12 cellular contexts compared by ENCODE assay signal in genomic region chr3:42262525-42262924, GRCh38. TPM values are rescaled to one million over a fixed set of nuclear protein-coding genes. Genes with fewer than 3 reads are reported as not detected.
A peak's percentile ranks its signal among the peaks of the same experiment; 100 is the strongest.
DNase-seq lines count a peak whose midpoint lies in the region; ATAC-seq and TF ChIP-seq lines count a peak whose summit lies in the region.
"Had no signal": no experiment of that assay in that cellular context is flagged by ENCODE, and none has a peak within 500 bp of the region (broad histone marks: within the 10 kb centered on the region; RNA-seq: fewer than 3 reads in every experiment).

No MANE protein-coding gene starts in this region.

- intact Hi-C loops in Right ventricle myocardium superior (cut with DNase I): no loop called here

- H3K4me3 ChIP-seq in AG10803 (ENCODE audit: low read length) (no peak overlapping the region), HUES64 (ENCODE audit: low read length) (0 out of 2 replicates have a peak overlapping the region, but pooled peaks have one; percentile 51), astrocyte of the spinal cord (ENCODE audit: low read depth, low read length) (no peak overlapping the region)
- H3K4me3 ChIP-seq: lung had no signal

- H3K9ac ChIP-seq in HUES64 (ENCODE audit: low read depth, low read length): no peak overlapping the region

- no peak for TF ChIP-seq CTCF in AG10803 (conservative IDR thresholded peaks at IDR 0.05; ENCODE audit: low read length)
- TF ChIP-seq CTCF in astrocyte of the spinal cord (IDR thresholded peaks at IDR 0.05; ENCODE audit: low read depth, low read length): no peak

- H3K27ac ChIP-seq in HUES64 (ENCODE audit: low read depth, low read length): no peak overlapping the region

- ATAC-seq in SK-N-SH treated with all-trans-retinoic acid at 6 μM for 48 hours: no peak
- ATAC-seq in Right ventricle myocardium superior (ENCODE audit: poor library complexity): no peak
- ATAC-seq in GM21576 (IDR thresholded peaks at IDR 0.05; ENCODE audit: unreplicated experiment): no peak

- H3K27me3 ChIP-seq in HUES64 (ENCODE audit: insufficient read depth, low read length): peaks cover 43% of the 10 kb centered on the region

- H3K4me1 ChIP-seq in HUES64 (ENCODE audit: insufficient read depth, low read length): peaks cover 6% of the 10 kb centered on the region

- in situ Hi-C loops in astrocyte of the spinal cord (cut with HindIII; ENCODE audit: low sequenced_read_pairs): no loop called here

- CTCF ChIA-PET in HEK293T (lab: Yijun Ruan, JAX): interaction anchor here (2.9 kb wide), 1 partner anchor 15 kb away, joined by 8 read pairs; no protein-coding TSS in a partner anchor

- peak; percentile 71 for DNase-seq in AG10803 (ENCODE audit: low read depth)
- peak; percentile 65 for DNase-seq in astrocyte of the spinal cord (ENCODE audit: low read depth, low spot score)
- DNase-seq in islet precursor cell: peak; percentile 73
- DNase-seq in Right ventricle myocardium superior: no peak
- DNase-seq in HEK293T (ENCODE audit: extremely low spot score): no peak
- DNase-seq: activated CD8-positive, alpha-beta memory T cell treated with anti-CD3 and anti-CD28 coated beads, Interleukin-2, amount 50 U/mL, for 48 hours; activated naive CD8-positive, alpha-beta T cell treated with anti-CD3 and anti-CD28 coated beads, Interleukin-2, amount 50 U/mL, for 24 hours; C1 segment of cervical spinal cord had no signal

- no peaks in the 10 kb centered on the region for H3K36me3 ChIP-seq in HUES64 (ENCODE audit: insufficient read depth, low read length)

- 47% methylated on average over 2 of the region's 2 CpGs for WGBS in HUES64

- no peaks in the 10 kb centered on the region for H3K9me3 ChIP-seq in HUES64 (ENCODE audit: insufficient read depth, low read depth, low read length)

- POLR2A ChIA-PET in HEK293T (lab: Yijun Ruan, JAX): no interaction called here

TF ChIP-seq in SK-N-SH treated with all-trans-retinoic acid at 6 μM for 48 hours, 23 proteins besides CTCF, POLR2A, EP300 and RAD21 (continues in another document):
- no peak for TF ChIP-seq SNAI2 (CRISPR knock-in tag; IDR thresholded peaks at IDR 0.05)
- TF ChIP-seq ZFP3 (CRISPR knock-in tag; IDR thresholded peaks at IDR 0.05): no peak
- no peak for TF ChIP-seq BACH2 (CRISPR knock-in tag; IDR thresholded peaks at IDR 0.05; ENCODE audit: borderline replicate concordance)
- no peak for TF ChIP-seq ZNF565 (CRISPR knock-in tag; conservative IDR thresholded peaks at IDR 0.05; ENCODE audit: low read depth)
- no peak for TF ChIP-seq ARNTL (CRISPR knock-in tag; IDR thresholded peaks at IDR 0.05; ENCODE audit: borderline replicate concordance, low read depth)
- no peak for TF ChIP-seq ZNF8 (CRISPR knock-in tag; IDR thresholded peaks at IDR 0.05)
- TF ChIP-seq RARB (CRISPR knock-in tag; IDR thresholded peaks at IDR 0.05): no peak
- TF ChIP-seq PATZ1 (CRISPR knock-in tag; IDR thresholded peaks at IDR 0.05; ENCODE audit: borderline replicate concordance): no peak
- TF ChIP-seq ISL1 (CRISPR knock-in tag; IDR thresholded peaks at IDR 0.05): no peak
- no peak for TF ChIP-seq ZNF70 (CRISPR knock-in tag; IDR thresholded peaks at IDR 0.05)
- TF ChIP-seq CREB5 (CRISPR knock-in tag; IDR thresholded peaks at IDR 0.05; ENCODE audit: low read depth): no peak
- TF ChIP-seq ZFP30 (CRISPR knock-in tag; IDR thresholded peaks at IDR 0.05): no peak
- TF ChIP-seq CSDC2 (CRISPR knock-in tag; IDR thresholded peaks at IDR 0.05): no peak
- TF ChIP-seq PPARA (CRISPR knock-in tag; IDR thresholded peaks at IDR 0.05; ENCODE audit: borderline replicate concordance): no peak
- no peak for TF ChIP-seq GLIS3 (CRISPR knock-in tag; IDR thresholded peaks at IDR 0.05)
- no peak for TF ChIP-seq ZC3H10 (CRISPR knock-in tag; IDR thresholded peaks at IDR 0.05)

TF ChIP-seq in HEK293T, 16 proteins besides CTCF, POLR2A, EP300 and RAD21:
- TF ChIP-seq BHLHE40 (IDR thresholded peaks at IDR 0.05; ENCODE audit: borderline replicate concordance) (no peak), PKNOX1 (IDR thresholded peaks at IDR 0.05) (no peak), L3MBTL2 (conservative IDR thresholded peaks at IDR 0.05) (no peak), FOXM1 (IDR thresholded peaks at IDR 0.05; ENCODE audit: borderline replicate concordance) (no peak), ZNF384 (IDR thresholded peaks at IDR 0.05) (no peak), FOXA1 (IDR thresholded peaks at IDR 0.05) (no peak), FOXK2 (IDR thresholded peaks at IDR 0.05) (no peak), ELF4 (IDR thresholded peaks at IDR 0.05) (no peak), SP1 (IDR thresholded peaks at IDR 0.05) (no peak), ARNT (IDR thresholded peaks at IDR 0.05) (no peak), CTBP1 (IDR thresholded peaks at IDR 0.05; ENCODE audit: borderline replicate concordance) (no peak), NFRKB (IDR thresholded peaks at IDR 0.05) (no peak), TARDBP (IDR thresholded peaks at IDR 0.05) (no peak), HDGF (IDR thresholded peaks at IDR 0.05; ENCODE audit: borderline replicate concordance) (no peak), SUZ12 (IDR thresholded peaks at IDR 0.05) (no peak)

RNA-seq across cellular contexts. Expression of gene CCK, which starts 3.5 kb away (rescaled TPM):
- 0.30 TPM for polyA plus RNA-seq in HUES64 (2013, experiment 1 of 2)
- not detected for polyA plus RNA-seq in HUES64 (2013, experiment 2 of 2)
- not detected for total RNA-seq in Right ventricle myocardium superior

Comparison
In these comparisons a context has a peak if more than half of its experiments do, and no peak if none do; other contexts are left out.
1. DNase-seq: peak in AG10803 (single experiment), astrocyte of the spinal cord (single experiment) and islet precursor cell (single experiment); none in Right ventricle myocardium superior (single experiment) and HEK293T (single experiment).